Comparison of ENCODE assay signal across 16 cellular contexts in the genomic region with DNA sequence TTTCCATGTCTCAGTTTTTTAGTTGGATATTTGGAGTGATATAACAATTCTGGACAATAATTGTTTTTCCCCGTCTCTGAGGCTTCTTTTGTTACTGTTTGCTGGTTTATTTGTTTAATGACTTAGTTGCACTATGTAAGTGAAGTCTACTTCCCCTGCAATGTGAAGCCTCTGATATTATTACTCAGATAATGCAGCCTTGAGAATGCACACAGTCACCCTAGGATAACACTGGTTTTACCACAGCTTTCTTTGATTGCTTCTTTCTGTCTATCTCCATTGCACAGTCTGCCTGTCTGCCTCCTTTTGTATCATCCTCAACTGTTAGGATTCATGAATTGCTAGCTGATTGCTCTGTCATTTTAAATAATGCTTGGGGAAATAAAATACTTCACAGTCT.
DNase-seq lines count a peak whose midpoint lies in the region; ATAC-seq and TF ChIP-seq lines count a peak whose summit lies in the region.
"Had no signal": no experiment of that assay in that cellular context is flagged by ENCODE, and none has a peak within 500 bp of the region (broad histone marks: within the 10 kb centered on the region; RNA-seq: fewer than 3 reads in every experiment).

No MANE protein-coding gene starts in this region.

- CTCF ChIA-PET in PC-3 (lab: Charles Lee), result no interaction called here
- CTCF ChIA-PET in activated naive CD4-positive, alpha-beta T cell treated with anti-CD3 and anti-CD28 coated beads for 36 hours (lab: Charles Lee), result no interaction called here

- H3K27me3 ChIP-seq in PC-3 (ENCODE audit: low read length), result no peaks in the 10 kb centered on the region
- H3K27me3 ChIP-seq in neural progenitor cell, result no peaks in the 10 kb centered on the region

- no TSS peak for BruUV-seq in PC-3 (replicated peaks; lab: Mats Ljungman, UMichigan)

- H3K9me2 ChIP-seq in PC-3 (replicated peaks; ENCODE audit: low read length), result no peaks in the 10 kb centered on the region
- H3K9me2 ChIP-seq: SK-N-SH had no signal

- H3K27ac ChIP-seq in PC-3 (ENCODE audit: low read length) (peak overlapping the region; percentile 37), neural progenitor cell (no peak overlapping the region)
- H3K27ac ChIP-seq: KMS-11 had no signal

- H3K9ac ChIP-seq in PC-3 (ENCODE audit: low read length), result no peak overlapping the region
- H3K9ac ChIP-seq in neural progenitor cell, result no peak overlapping the region
- H3K9ac ChIP-seq: KMS-11, SK-N-SH had no signal

- H3K27me3 Mint-ChIP-seq in neural progenitor cell (ENCODE audit: insufficient read depth, low read depth), result no peaks in the 10 kb centered on the region
- H3K27me3 Mint-ChIP-seq in activated T-cell treated with anti-CD3 and anti-CD28 coated beads, Interleukin-2, amount 50 U/mL, for 24 hours, result no peaks in the 10 kb centered on the region
- H3K27me3 Mint-ChIP-seq in T-helper 2 cell treated with Interferon-gamma antibody and Interleukin-4, amounts not matched to agents 5 μg/mL and 100 μg/mL, for 36 hours (ENCODE audit: low read depth), result no peaks in the 10 kb centered on the region
- no peaks in the 10 kb centered on the region for H3K27me3 Mint-ChIP-seq in stimulated activated naive B cell treated with anti-CD40 and anti-IgM and Interleukin-4, amounts not matched to agents 10 μg/mL and 1 μg/mL and 100 μg/mL, for 72 hours
- no peaks in the 10 kb centered on the region for H3K27me3 Mint-ChIP-seq in activated naive CD4-positive, alpha-beta T cell treated with anti-CD3 and anti-CD28 coated beads for 36 hours (ENCODE audit: low read depth)
- H3K27me3 Mint-ChIP-seq: CD4-positive, alpha-beta T cell had no signal

- H4K20me1 ChIP-seq in PC-3 (ENCODE audit: low read length), result no peaks in the 10 kb centered on the region
- H4K20me1 ChIP-seq in neural progenitor cell (ENCODE audit: low read depth), result no peaks in the 10 kb centered on the region

- intact Hi-C loops in PC-3 (cut with micrococcal nuclease), result loop anchor here (10.0 kb wide), 1 partner anchor 442 kb away; no protein-coding TSS in a partner anchor
- intact Hi-C loops in activated naive CD4-positive, alpha-beta T cell treated with anti-CD3 and anti-CD28 coated beads for 36 hours (cut with micrococcal nuclease), result no loop called here

- POLR2A ChIA-PET in PC-3 (lab: Charles Lee; ENCODE audit: unreplicated experiment), result no interaction called here

- H3K36me3 Mint-ChIP-seq in neural progenitor cell, result no peaks in the 10 kb centered on the region
- H3K36me3 Mint-ChIP-seq in activated T-cell treated with anti-CD3 and anti-CD28 coated beads, Interleukin-2, amount 50 U/mL, for 24 hours (ENCODE audit: low read depth), result no peaks in the 10 kb centered on the region
- H3K36me3 Mint-ChIP-seq in T-helper 2 cell treated with Interferon-gamma antibody and Interleukin-4, amounts not matched to agents 5 μg/mL and 100 μg/mL, for 36 hours (ENCODE audit: low read depth), result no peaks in the 10 kb centered on the region
- H3K36me3 Mint-ChIP-seq in stimulated activated naive B cell treated with anti-CD40 and anti-IgM and Interleukin-4, amounts not matched to agents 10 μg/mL and 1 μg/mL and 100 μg/mL, for 72 hours, result no peaks in the 10 kb centered on the region
- H3K36me3 Mint-ChIP-seq in activated naive CD4-positive, alpha-beta T cell treated with anti-CD3 and anti-CD28 coated beads for 36 hours (ENCODE audit: low read depth), result no peaks in the 10 kb centered on the region

- no peaks in the 10 kb centered on the region for H3K9me3 ChIP-seq in PC-3 (ENCODE audit: low read length)
- no peaks in the 10 kb centered on the region for H3K9me3 ChIP-seq in neural progenitor cell (ENCODE audit: low read depth)
- H3K9me3 ChIP-seq: SK-N-SH had no signal

- H3K27ac Mint-ChIP-seq in neural progenitor cell, result no peak overlapping the region
- no peak overlapping the region for H3K27ac Mint-ChIP-seq in activated T-cell treated with anti-CD3 and anti-CD28 coated beads, Interleukin-2, amount 50 U/mL, for 24 hours
- no peak overlapping the region for H3K27ac Mint-ChIP-seq in T-helper 2 cell treated with Interferon-gamma antibody and Interleukin-4, amounts not matched to agents 5 μg/mL and 100 μg/mL, for 36 hours
- H3K27ac Mint-ChIP-seq in stimulated activated naive B cell treated with anti-CD40 and anti-IgM and Interleukin-4, amounts not matched to agents 10 μg/mL and 1 μg/mL and 100 μg/mL, for 72 hours, result no peak overlapping the region
- H3K27ac Mint-ChIP-seq in activated naive CD4-positive, alpha-beta T cell treated with anti-CD3 and anti-CD28 coated beads for 36 hours, result no peak overlapping the region
- H3K27ac Mint-ChIP-seq: CD4-positive, alpha-beta T cell; HFFc6 had no signal

- H3K4me2 ChIP-seq in PC-3 (ENCODE audit: low read length) (peak overlapping the region; percentile 38), neural progenitor cell (no peak overlapping the region)
- H3K4me2 ChIP-seq: KMS-11, SK-N-SH had no signal

- DNase-seq in HT1080 (ENCODE audit: low read depth), result peak; percentile 7
- peak; percentile 81 for DNase-seq in PC-3
- peak; percentile 68 for DNase-seq in choroid plexus epithelial cell (ENCODE audit: low read depth)
- no peak for DNase-seq in neural progenitor cell (ENCODE audit: low spot score)
- DNase-seq in activated T-cell treated with anti-CD3 and anti-CD28 coated beads, Interleukin-2, amount 50 U/mL, for 24 hours, result no peak
- DNase-seq in T-helper 2 cell treated with Interferon-gamma antibody and Interleukin-4, amounts not matched to agents 5 μg/mL and 100 μg/mL, for 36 hours (ENCODE audit: low spot score), result no peak
- DNase-seq in stimulated activated naive B cell treated with anti-CD40 and anti-IgM and Interleukin-4, amounts not matched to agents 10 μg/mL and 1 μg/mL and 100 μg/mL, for 72 hours, result no peak
- DNase-seq in activated naive CD4-positive, alpha-beta T cell treated with anti-CD3 and anti-CD28 coated beads for 36 hours, result no peak
- DNase-seq: CD4-positive, alpha-beta T cell; HFFc6; NCI-H1092; NCI-H2171; NCI-H510A treated with DMSO at 0.1 percent for 48 hours; SHP77; SK-N-SH had no signal

- H3K79me2 ChIP-seq in PC-3 (ENCODE audit: low read length) (no peaks in the 10 kb centered on the region), neural progenitor cell (ENCODE audit: low read depth) (no peaks in the 10 kb centered on the region)

- H3F3A ChIP-seq in PC-3 (ENCODE audit: low read length, unreplicated experiment) (peaks cover 7% of the 10 kb centered on the region), neural progenitor cell (ENCODE audit: low read depth) (no peaks in the 10 kb centered on the region)

- TF ChIP-seq CTCF in PC-3 (conservative IDR thresholded peaks at IDR 0.05; ENCODE audit: low read depth, low read length) (no peak), choroid plexus epithelial cell (conservative IDR thresholded peaks at IDR 0.05; ENCODE audit: low read depth, low read length) (no peak), neural progenitor cell (IDR thresholded peaks at IDR 0.05) (no peak)

- H3K4me3 Mint-ChIP-seq in neural progenitor cell, result no peak overlapping the region
- H3K4me3 Mint-ChIP-seq in activated T-cell treated with anti-CD3 and anti-CD28 coated beads, Interleukin-2, amount 50 U/mL, for 24 hours, result no peak overlapping the region
- H3K4me3 Mint-ChIP-seq in T-helper 2 cell treated with Interferon-gamma antibody and Interleukin-4, amounts not matched to agents 5 μg/mL and 100 μg/mL, for 36 hours, result no peak overlapping the region
- no peak overlapping the region for H3K4me3 Mint-ChIP-seq in stimulated activated naive B cell treated with anti-CD40 and anti-IgM and Interleukin-4, amounts not matched to agents 10 μg/mL and 1 μg/mL and 100 μg/mL, for 72 hours
- no peak overlapping the region for H3K4me3 Mint-ChIP-seq in activated naive CD4-positive, alpha-beta T cell treated with anti-CD3 and anti-CD28 coated beads for 36 hours
- H3K4me3 Mint-ChIP-seq: CD4-positive, alpha-beta T cell; HFFc6 had no signal

- peaks cover 5% of the 10 kb centered on the region for H3K9me3 Mint-ChIP-seq in neural progenitor cell
- peaks cover 13% of the 10 kb centered on the region for H3K9me3 Mint-ChIP-seq in activated T-cell treated with anti-CD3 and anti-CD28 coated beads, Interleukin-2, amount 50 U/mL, for 24 hours
- peaks cover 40% of the 10 kb centered on the region for H3K9me3 Mint-ChIP-seq in T-helper 2 cell treated with Interferon-gamma antibody and Interleukin-4, amounts not matched to agents 5 μg/mL and 100 μg/mL, for 36 hours
- peaks cover 4 to 6% of the 10 kb centered on the region in 2 donors for H3K9me3 Mint-ChIP-seq in stimulated activated naive B cell treated with anti-CD40 and anti-IgM and Interleukin-4, amounts not matched to agents 10 μg/mL and 1 μg/mL and 100 μg/mL, for 72 hours
- peaks cover 12% of the 10 kb centered on the region for H3K9me3 Mint-ChIP-seq in activated naive CD4-positive, alpha-beta T cell treated with anti-CD3 and anti-CD28 coated beads for 36 hours

- H3K36me3 ChIP-seq in PC-3 (ENCODE audit: low read depth, low read length) (no peaks in the 10 kb centered on the region), neural progenitor cell (no peaks in the 10 kb centered on the region)

- peaks cover 37% of the 10 kb centered on the region for H3K4me1 ChIP-seq in PC-3 (ENCODE audit: insufficient read depth, low read length)
- H3K4me1 ChIP-seq in neural progenitor cell, result no peaks in the 10 kb centered on the region

- peak; percentile 87 for ATAC-seq in PC-3
- no peak for ATAC-seq in stimulated activated naive B cell treated with anti-CD40 and anti-IgM and Interleukin-4, amounts not matched to agents 10 μg/mL and 1 μg/mL and 100 μg/mL, for 72 hours (replicated peaks)

- H2AFZ ChIP-seq in PC-3 (ENCODE audit: low read length) (no peak overlapping the region), neural progenitor cell (replicated peaks) (peak overlapping the region; percentile 57)

- H3K4me1 Mint-ChIP-seq in neural progenitor cell, result no peaks in the 10 kb centered on the region
- no peaks in the 10 kb centered on the region for H3K4me1 Mint-ChIP-seq in activated T-cell treated with anti-CD3 and anti-CD28 coated beads, Interleukin-2, amount 50 U/mL, for 24 hours (ENCODE audit: low read depth)
- no peaks in the 10 kb centered on the region for H3K4me1 Mint-ChIP-seq in T-helper 2 cell treated with Interferon-gamma antibody and Interleukin-4, amounts not matched to agents 5 μg/mL and 100 μg/mL, for 36 hours (ENCODE audit: low read depth)
- no peaks in the 10 kb centered on the region for H3K4me1 Mint-ChIP-seq in stimulated activated naive B cell treated with anti-CD40 and anti-IgM and Interleukin-4, amounts not matched to agents 10 μg/mL and 1 μg/mL and 100 μg/mL, for 72 hours
- no peaks in the 10 kb centered on the region for H3K4me1 Mint-ChIP-seq in activated naive CD4-positive, alpha-beta T cell treated with anti-CD3 and anti-CD28 coated beads for 36 hours (ENCODE audit: low read depth)

- H3K4me3 ChIP-seq in PC-3 (ENCODE audit: low read length) (no peak overlapping the region), choroid plexus epithelial cell (ENCODE audit: low read depth, low read length) (no peak overlapping the region), neural progenitor cell (no peak overlapping the region)

Comparison
In these comparisons a context has a peak if more than half of its experiments do, and no peak if none do; other contexts are left out.
1. DNase-seq: peak in HT1080 (single experiment), PC-3 (single experiment) and choroid plexus epithelial cell (single experiment); none in neural progenitor cell (single experiment), activated T-cell treated with anti-CD3 and anti-CD28 coated beads, Interleukin-2, amount 50 U/mL, for 24 hours (single experiment), T-helper 2 cell treated with Interferon-gamma antibody and Interleukin-4, amounts not matched to agents 5 μg/mL and 100 μg/mL, for 36 hours (single experiment), stimulated activated naive B cell treated with anti-CD40 and anti-IgM and Interleukin-4, amounts not matched to agents 10 μg/mL and 1 μg/mL and 100 μg/mL, for 72 hours (single experiment) and activated naive CD4-positive, alpha-beta T cell treated with anti-CD3 and anti-CD28 coated beads for 36 hours (single experiment).